12 cellular contexts compared by ENCODE assay signal in the genomic region with DNA sequence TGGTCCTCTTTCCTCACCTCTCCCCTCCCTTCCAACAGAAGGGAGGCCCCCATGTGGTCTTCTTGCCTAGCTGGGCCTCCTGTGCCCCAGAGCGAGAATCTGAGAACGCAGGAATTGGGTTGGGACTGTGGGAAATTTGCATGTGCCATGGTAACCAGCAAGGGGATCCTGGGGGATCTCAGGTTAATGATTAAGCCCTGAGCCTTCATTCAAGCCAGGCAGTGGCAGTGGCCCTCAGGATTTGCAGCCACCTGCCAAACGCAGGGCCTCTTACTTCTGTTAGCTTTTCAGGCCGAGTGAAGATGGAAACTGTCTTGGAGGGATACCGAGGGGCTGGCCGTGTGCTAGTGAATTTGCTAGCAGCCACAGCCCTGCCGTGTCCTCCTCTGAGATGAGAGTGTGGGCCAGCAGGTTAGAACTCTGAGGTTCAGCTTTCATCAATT. TPM values are rescaled to one million over a fixed set of nuclear protein-coding genes. Genes with fewer than 3 reads are reported as not detected.
DNase-seq lines count a peak whose midpoint lies in the region; ATAC-seq and TF ChIP-seq lines count a peak whose summit lies in the region.
"Had no signal": no experiment of that assay in that cellular context is flagged by ENCODE, and none has a peak within 500 bp of the region (broad histone marks: within the 10 kb centered on the region; RNA-seq: fewer than 3 reads in every experiment).

No MANE protein-coding gene starts in this region.

- peak overlapping the region; percentile 36 for H3K4me3 ChIP-seq in GM12864 (ENCODE audit: low read depth, low read length)
- H3K4me3 ChIP-seq in GM23338, result no peak overlapping the region
- no peak overlapping the region for H3K4me3 ChIP-seq in testis
- no peak overlapping the region for H3K4me3 ChIP-seq in gastrocnemius medialis

- POLR2A ChIA-PET in activated B cell treated with CpG ODN at 0.5 μM for 24 hours (lab: Charles Lee), result interaction anchor here (0.6 to 1.9 kb wide), 3 partner anchors 19 to 50 kb away, joined by 3 to 4 read pairs (median 3); no protein-coding TSS in a partner anchor

- H3K9me2 ChIP-seq in GM23338 (ENCODE audit: insufficient read depth), result no peaks in the 10 kb centered on the region

- H3K36me3 ChIP-seq in GM23338 (ENCODE audit: insufficient read depth) (no peaks in the 10 kb centered on the region; the same call in 1 of the 2 replicates), testis (ENCODE audit: low read depth, missing control alignments) (no peaks in the 10 kb centered on the region), gastrocnemius medialis (no peaks in the 10 kb centered on the region)

- in situ Hi-C loops in gastrocnemius medialis (cut with MboI; ENCODE audit: low sequenced_read_pairs in 4 of 4), result loop anchor here in 2 of 4 donors (10.0 to 25.0 kb wide), 3 partner anchors 91 to 259 kb away; no protein-coding TSS in a partner anchor

- DNase-seq in GM12864 (ENCODE audit: low read depth), result no peak
- peak; percentile 69 for DNase-seq in GM23338 (ENCODE audit: low spot score)
- DNase-seq in activated B cell treated with CpG ODN at 0.5 μM for 24 hours, result no peak
- DNase-seq in nephron progenitor cell, result peak; percentile 42
- DNase-seq in testis, result no peak
- DNase-seq in activated T-helper 2 cell treated with anti-CD3 and anti-CD28 coated beads, Interferon-gamma antibody, Interleukin-2, Interleukin-4, amounts not matched to agents 10 μg/mL and 5 μg/mL and 100 μg/mL, durations not matched to agents 14 hours and 24 hours and 36 hours (ENCODE audit: low spot score), result no peak
- DNase-seq in gastrocnemius medialis, result no peak
- no peak for DNase-seq in 8988T
- DNase-seq: activated gamma-delta T cell treated with Interleukin-2 at 50 U/mL for 16 hours; NCI-H510A; stimulated activated naive B cell treated with anti-CD40 and anti-IgM and Interleukin-4, amounts not matched to agents 10 μg/mL and 1 μg/mL and 100 μg/mL, for 72 hours; T-helper 9 cell had no signal

- 0 out of 2 replicates have a peak, but pooled peaks cover 3% of the 10 kb centered on the region for H3F3A ChIP-seq in GM23338 (replicated peaks; ENCODE audit: low read depth)

- 94 to 95% methylated on average over 7 of the region's 7 CpGs for WGBS in testis, 2 donors

- no peak overlapping the region for H2AFZ ChIP-seq in GM23338

- intact Hi-C loops in activated B cell treated with CpG ODN at 0.5 μM for 24 hours (cut with micrococcal nuclease), result loop anchor here (1.0 kb wide), 1 partner anchor 10 kb away; no protein-coding TSS in a partner anchor
- intact Hi-C loops in testis (cut with DNase I; ENCODE audit: low total_unique reads), result no loop called here
- intact Hi-C loops in activated T-helper 2 cell treated with anti-CD3 and anti-CD28 coated beads, Interferon-gamma antibody, Interleukin-2, Interleukin-4, amounts not matched to agents 10 μg/mL and 5 μg/mL and 100 μg/mL, durations not matched to agents 14 hours and 24 hours and 36 hours (cut with micrococcal nuclease), result no loop called here
- intact Hi-C loops in gastrocnemius medialis (cut with DNase I; ENCODE audit: low total_unique reads), result loop anchor here (2.0 kb wide), 1 partner anchor 142 kb away; no protein-coding TSS in a partner anchor

- H3K9me3 ChIP-seq in testis, result no peaks in the 10 kb centered on the region
- no peaks in the 10 kb centered on the region for H3K9me3 ChIP-seq in gastrocnemius medialis

- no peaks in the 10 kb centered on the region; the same call in 1 of the 2 replicates for H4K20me1 ChIP-seq in GM23338 (replicated peaks; ENCODE audit: insufficient read depth)

- ATAC-seq in GM23338, result peak; percentile 68
- ATAC-seq in activated B cell treated with CpG ODN at 0.5 μM for 24 hours (ENCODE audit: low read depth), result peak; percentile 30
- ATAC-seq in gastrocnemius medialis, result no peak

- peak overlapping the region; percentile 40; the same call in 1 of the 2 replicates for H3K4me2 ChIP-seq in GM23338

- H3K27ac ChIP-seq in GM23338 (ENCODE audit: low read depth), result no peak overlapping the region
- H3K27ac ChIP-seq in testis, result no peak overlapping the region
- no peak overlapping the region for H3K27ac ChIP-seq in gastrocnemius medialis

- TF ChIP-seq CTCF in GM12864 (IDR thresholded peaks at IDR 0.05; ENCODE audit: low read depth, low read length, missing control alignments) (no peak), GM23338 (conservative IDR thresholded peaks at IDR 0.05; ENCODE audit: low read depth in 2 of 2) (no peak), activated B cell treated with CpG ODN at 0.5 μM for 24 hours (IDR thresholded peaks at IDR 0.05) (no peak), nephron progenitor cell (IDR thresholded peaks at IDR 0.05) (no peak), testis (IDR thresholded peaks at IDR 0.05) (no peak), gastrocnemius medialis (IDR thresholded peaks at IDR 0.05 in 4 of 5, conservative IDR thresholded peaks at IDR 0.05 in 1 of 5) (no peak)

- H3K36me3 Mint-ChIP-seq in GM23338 (ENCODE audit: low read depth) (peaks cover 27% of the 10 kb centered on the region), activated B cell treated with CpG ODN at 0.5 μM for 24 hours (ENCODE audit: low read depth) (peaks cover 15% of the 10 kb centered on the region), nephron progenitor cell (ENCODE audit: low read depth) (peaks cover 14% of the 10 kb centered on the region)
- peaks cover 38% of the 10 kb centered on the region for H3K36me3 Mint-ChIP-seq in activated T-helper 2 cell treated with anti-CD3 and anti-CD28 coated beads, Interferon-gamma antibody, Interleukin-2, Interleukin-4, amounts not matched to agents 10 μg/mL and 5 μg/mL and 100 μg/mL, durations not matched to agents 14 hours and 24 hours and 36 hours (ENCODE audit: low read depth)

- H3K4me3 Mint-ChIP-seq in GM23338 (no peak overlapping the region; the same call in 2 of the 3 replicates), activated B cell treated with CpG ODN at 0.5 μM for 24 hours (no peak overlapping the region), nephron progenitor cell (peak overlapping the region; percentile 65)
- no peak overlapping the region for H3K4me3 Mint-ChIP-seq in activated T-helper 2 cell treated with anti-CD3 and anti-CD28 coated beads, Interferon-gamma antibody, Interleukin-2, Interleukin-4, amounts not matched to agents 10 μg/mL and 5 μg/mL and 100 μg/mL, durations not matched to agents 14 hours and 24 hours and 36 hours (ENCODE audit: low read depth)
- H3K4me3 Mint-ChIP-seq: stimulated activated naive B cell treated with anti-CD40 and anti-IgM and Interleukin-4, amounts not matched to agents 10 μg/mL and 1 μg/mL and 100 μg/mL, for 72 hours had no signal

- TF ChIP-seq POLR2A in testis (IDR thresholded peaks at IDR 0.05), result no peak
- no peak for TF ChIP-seq POLR2A in gastrocnemius medialis (IDR thresholded peaks at IDR 0.05)

- peaks cover 27% of the 10 kb centered on the region for H3K9me3 Mint-ChIP-seq in GM23338
- peaks cover 5% of the 10 kb centered on the region for H3K9me3 Mint-ChIP-seq in activated B cell treated with CpG ODN at 0.5 μM for 24 hours
- peaks cover 18% of the 10 kb centered on the region for H3K9me3 Mint-ChIP-seq in nephron progenitor cell
- H3K9me3 Mint-ChIP-seq in activated T-helper 2 cell treated with anti-CD3 and anti-CD28 coated beads, Interferon-gamma antibody, Interleukin-2, Interleukin-4, amounts not matched to agents 10 μg/mL and 5 μg/mL and 100 μg/mL, durations not matched to agents 14 hours and 24 hours and 36 hours, result peaks cover 13% of the 10 kb centered on the region

- peak overlapping the region; percentile 82 for H3K27ac Mint-ChIP-seq in GM23338
- peak overlapping the region; percentile 30 for H3K27ac Mint-ChIP-seq in activated B cell treated with CpG ODN at 0.5 μM for 24 hours
- H3K27ac Mint-ChIP-seq in nephron progenitor cell, result peak overlapping the region; percentile 95
- no peak overlapping the region for H3K27ac Mint-ChIP-seq in activated T-helper 2 cell treated with anti-CD3 and anti-CD28 coated beads, Interferon-gamma antibody, Interleukin-2, Interleukin-4, amounts not matched to agents 10 μg/mL and 5 μg/mL and 100 μg/mL, durations not matched to agents 14 hours and 24 hours and 36 hours

- H3K79me2 ChIP-seq in GM23338 (replicated peaks; ENCODE audit: insufficient read depth), result peaks cover 100% of the 10 kb centered on the region

- H3K4me1 Mint-ChIP-seq in GM23338 (peaks cover 58% of the 10 kb centered on the region), activated B cell treated with CpG ODN at 0.5 μM for 24 hours (peaks cover 35% of the 10 kb centered on the region), nephron progenitor cell (peaks cover 68% of the 10 kb centered on the region)
- peaks cover 15% of the 10 kb centered on the region for H3K4me1 Mint-ChIP-seq in activated T-helper 2 cell treated with anti-CD3 and anti-CD28 coated beads, Interferon-gamma antibody, Interleukin-2, Interleukin-4, amounts not matched to agents 10 μg/mL and 5 μg/mL and 100 μg/mL, durations not matched to agents 14 hours and 24 hours and 36 hours (ENCODE audit: low read depth)

- peaks cover 17% of the 10 kb centered on the region for H3K27me3 Mint-ChIP-seq in GM23338 (ENCODE audit: insufficient read depth, low read depth, poor library complexity)
- no peaks in the 10 kb centered on the region for H3K27me3 Mint-ChIP-seq in activated B cell treated with CpG ODN at 0.5 μM for 24 hours
- H3K27me3 Mint-ChIP-seq in nephron progenitor cell (ENCODE audit: low read depth, poor library complexity), result peaks cover 5% of the 10 kb centered on the region
- H3K27me3 Mint-ChIP-seq in activated T-helper 2 cell treated with anti-CD3 and anti-CD28 coated beads, Interferon-gamma antibody, Interleukin-2, Interleukin-4, amounts not matched to agents 10 μg/mL and 5 μg/mL and 100 μg/mL, durations not matched to agents 14 hours and 24 hours and 36 hours (ENCODE audit: low read depth), result no peaks in the 10 kb centered on the region
- H3K27me3 Mint-ChIP-seq: stimulated activated naive B cell treated with anti-CD40 and anti-IgM and Interleukin-4, amounts not matched to agents 10 μg/mL and 1 μg/mL and 100 μg/mL, for 72 hours had no signal

- peaks cover 64% of the 10 kb centered on the region for H3K4me1 ChIP-seq in GM23338 (ENCODE audit: insufficient read depth)
- no peaks in the 10 kb centered on the region for H3K4me1 ChIP-seq in testis
- peaks cover 14 to 16% of the 10 kb centered on the region in 2 donors for H3K4me1 ChIP-seq in gastrocnemius medialis

- no peaks in the 10 kb centered on the region for H3K27me3 ChIP-seq in GM23338 (ENCODE audit: insufficient read depth)
- H3K27me3 ChIP-seq in testis, result no peaks in the 10 kb centered on the region
- H3K27me3 ChIP-seq in gastrocnemius medialis, result no peaks in the 10 kb centered on the region

- CTCF ChIA-PET in activated B cell treated with CpG ODN at 0.5 μM for 24 hours (lab: Charles Lee), result interaction anchor here (1.1 kb wide), 1 partner anchor 39 kb away, joined by 4 read pairs; no protein-coding TSS in a partner anchor

RNA-seq across cellular contexts. Expression of gene KSR1, which starts 40.3 kb away (rescaled TPM):
- total RNA-seq in GM23338 (2014; rRNA removed; shearing (Covaris generic)), result 35.6 and 53.2 TPM in 2 replicates
- polyA plus RNA-seq in GM23338 (2016; fragmentation: Nextera tagmentation; extraction: Ambion mirVana) (7.8 and 8.5 TPM in 2 replicates), testis (ENCODE audit: insufficient read depth, low read depth, low replicate concordance) (63.7 TPM)
- total RNA-seq in activated B cell treated with CpG ODN at 0.5 μM for 24 hours (90.1 and 114 TPM in 2 replicates), testis (10 to 100 TPM; 44.8 to 80.7 TPM), gastrocnemius medialis (10 to 100 TPM; 10.4 to 17.7 (median 13.2) TPM)
- total RNA-seq in activated T-helper 2 cell treated with anti-CD3 and anti-CD28 coated beads, Interferon-gamma antibody, Interleukin-2, Interleukin-4, amounts not matched to agents 10 μg/mL and 5 μg/mL and 100 μg/mL, durations not matched to agents 14 hours and 24 hours and 36 hours, result 96.5 and 101 TPM in 2 replicates

Comparison
In these comparisons a context has a peak if more than half of its experiments do, and no peak if none do; other contexts are left out.
1. DNase-seq: peak in GM23338 (single experiment) and nephron progenitor cell (single experiment); none in GM12864 (single experiment), activated B cell treated with CpG ODN at 0.5 μM for 24 hours (single experiment), testis (single experiment), activated T-helper 2 cell treated with anti-CD3 and anti-CD28 coated beads, Interferon-gamma antibody, Interleukin-2, Interleukin-4, amounts not matched to agents 10 μg/mL and 5 μg/mL and 100 μg/mL, durations not matched to agents 14 hours and 24 hours and 36 hours (single experiment), gastrocnemius medialis (0 of 2) and 8988T (single experiment).
2. ATAC-seq: peak in GM23338 (single experiment) and activated B cell treated with CpG ODN at 0.5 μM for 24 hours (single experiment); none in gastrocnemius medialis (0 of 2).
3. intact Hi-C loops: an anchor here in activated B cell treated with CpG ODN at 0.5 μM for 24 hours (1.0 kb wide) and gastrocnemius medialis (2.0 kb wide); none called in testis and activated T-helper 2 cell treated with anti-CD3 and anti-CD28 coated beads, Interferon-gamma antibody, Interleukin-2, Interleukin-4, amounts not matched to agents 10 μg/mL and 5 μg/mL and 100 μg/mL, durations not matched to agents 14 hours and 24 hours and 36 hours.